8 cellular contexts compared by ENCODE assay signal in genomic region chr16:58128721-58129096, GRCh38. TPM values are rescaled to one million over a fixed set of nuclear protein-coding genes. Genes with fewer than 3 reads are reported as not detected.
DNase-seq lines count a peak whose midpoint lies in the region; ATAC-seq and TF ChIP-seq lines count a peak whose summit lies in the region.

No MANE protein-coding gene starts in this region.

- H3K4me3 Mint-ChIP-seq in CD8-positive, alpha-beta memory T cell: peak overlapping the region; percentile 87 to 99 (median 97)

- peak overlapping the region; percentile 74 to 99 (median 96) for H3K27ac Mint-ChIP-seq in CD8-positive, alpha-beta memory T cell

- H3K4me1 ChIP-seq in CD8-positive, alpha-beta memory T cell (ENCODE audit: insufficient read depth, low read length): peaks cover 33% of the 10 kb centered on the region
- H3K4me1 ChIP-seq in breast epithelium: peaks cover 0 to 8% of the 10 kb centered on the region in 2 donors
- peaks cover 5 to 47% (median 37%) of the 10 kb centered on the region in 4 donors for H3K4me1 ChIP-seq in liver (ENCODE audit: control insufficient read depth in 4 of 4, insufficient read depth in 4 of 4, low read length in 3 of 4)
- peaks cover 32 to 34% of the 10 kb centered on the region in 2 donors for H3K4me1 ChIP-seq in thyroid gland

- H3K27me3 Mint-ChIP-seq in CD8-positive, alpha-beta memory T cell: peaks cover 0 to 4% of the 10 kb centered on the region in 2 donors

- TF ChIP-seq CTCF in NB4 (IDR thresholded peaks at IDR 0.05; ENCODE audit: low read depth, low read length) (no peak), breast epithelium (IDR thresholded peaks at IDR 0.05) (no peak), liver (IDR thresholded peaks at IDR 0.05; ENCODE audit: low read depth, low read length, missing input control) (no peak), thyroid gland (IDR thresholded peaks at IDR 0.05) (no peak)

- no peaks in the 10 kb centered on the region for H3K9me3 ChIP-seq in CD8-positive, alpha-beta memory T cell (ENCODE audit: low read length)
- no peaks in the 10 kb centered on the region for H3K9me3 ChIP-seq in breast epithelium
- no peaks in the 10 kb centered on the region for H3K9me3 ChIP-seq in liver (ENCODE audit: control insufficient read depth in 4 of 4, low read length in 3 of 4)
- no peaks in the 10 kb centered on the region for H3K9me3 ChIP-seq in thyroid gland

- peaks cover 0 to 10% (median 0%) of the 10 kb centered on the region in 3 donors for H3K36me3 Mint-ChIP-seq in CD8-positive, alpha-beta memory T cell

- intact Hi-C loops in breast epithelium (cut with DNase I; ENCODE audit: low total_unique reads): loop anchor here (5.0 kb wide), 1 partner anchor 101 kb away; the partner anchor contains the start of gene MMP15
- intact Hi-C loops in thyroid gland (cut with DNase I): no loop called here

- H3K27me3 ChIP-seq in CD8-positive, alpha-beta memory T cell (ENCODE audit: insufficient read depth, low read length, poor library complexity, severe bottlenecking): no peaks in the 10 kb centered on the region
- H3K27me3 ChIP-seq in breast epithelium (no peaks in the 10 kb centered on the region), liver (ENCODE audit: control insufficient read depth in 4 of 4, insufficient read depth in 4 of 4, low read length in 3 of 4) (no peaks in the 10 kb centered on the region), thyroid gland (no peaks in the 10 kb centered on the region)

- peak in 3 of 5 donors; percentile 12 to 62 (median 20) for DNase-seq in CD8-positive, alpha-beta memory T cell
- peak; percentile 71 for DNase-seq in NB4 (ENCODE audit: low read depth)
- no peak for DNase-seq in breast epithelium (ENCODE audit: low spot score in 2 of 2)
- no peak for DNase-seq in thyroid gland
- no peak for DNase-seq in germinal center (ENCODE audit: low spot score)
- no peak for DNase-seq in NCI-H128 (lab: John Stamatoyannopoulos, UW; ENCODE audit: unreplicated experiment)

- peak overlapping the region; percentile 92 for H3K27ac ChIP-seq in CD8-positive, alpha-beta memory T cell (ENCODE audit: low read depth, low read length)
- peak overlapping the region; percentile 90 for H3K27ac ChIP-seq in breast epithelium
- H3K27ac ChIP-seq in liver (ENCODE audit: low read depth in 1 of 2, low read length in 2 of 2): peak overlapping the region; percentile 88 to 95
- H3K27ac ChIP-seq in thyroid gland: peak overlapping the region; percentile 80 to 92 (median 87)

- TF ChIP-seq POLR2A in NB4 (IDR thresholded peaks at IDR 0.05; ENCODE audit: extremely low read depth, insufficient read length) (no peak), breast epithelium (IDR thresholded peaks at IDR 0.05) (no peak), thyroid gland (IDR thresholded peaks at IDR 0.05) (no peak)

- H3K36me3 ChIP-seq in CD8-positive, alpha-beta memory T cell (ENCODE audit: insufficient read depth, low read length): no peaks in the 10 kb centered on the region
- no peaks in the 10 kb centered on the region for H3K36me3 ChIP-seq in breast epithelium
- no peaks in the 10 kb centered on the region for H3K36me3 ChIP-seq in liver (ENCODE audit: control insufficient read depth in 4 of 4, insufficient read depth in 3 of 4, low read depth in 1 of 4, low read length in 3 of 4)
- H3K36me3 ChIP-seq in thyroid gland: no peaks in the 10 kb centered on the region

- no peaks in the 10 kb centered on the region for H3K9me3 Mint-ChIP-seq in CD8-positive, alpha-beta memory T cell

- peak; percentile 16 for ATAC-seq in GM21447 (IDR thresholded peaks at IDR 0.05; ENCODE audit: unreplicated experiment)

- peaks cover 51 to 55% (median 51%) of the 10 kb centered on the region in 3 donors for H3K4me1 Mint-ChIP-seq in CD8-positive, alpha-beta memory T cell

- H3K4me3 ChIP-seq in CD8-positive, alpha-beta memory T cell (ENCODE audit: low read length): peak overlapping the region; percentile 94
- H3K4me3 ChIP-seq in NB4 (ENCODE audit: low read depth, low read length) (peak overlapping the region; percentile 96), breast epithelium (peak overlapping the region; percentile 93 to 98 (median 97)), liver (ENCODE audit: low read depth in 1 of 3, low read length in 3 of 3) (peak overlapping the region; percentile 78 to 96 (median 89)), thyroid gland (replicated peaks in 1 of 3) (peak overlapping the region; percentile 97)

- CTCF ChIA-PET in CD8-positive, alpha-beta memory T cell (lab: Charles Lee): interaction anchor here (1.2 to 3.1 kb wide), 2 partner anchors 103 to 127 kb away, joined by 3 to 12 read pairs; partner anchors contain the start of genes MMP15 and USB1

- H3K9ac ChIP-seq in liver (ENCODE audit: low read depth in 1 of 2, low read length in 2 of 2): peak overlapping the region; percentile 33 to 77

- POLR2A ChIA-PET in CD8-positive, alpha-beta memory T cell (lab: Charles Lee): interaction anchor here (1.0 to 1.4 kb wide), 3 partner anchors 103 to 592 kb away, joined by 7 to 10 read pairs (median 7); partner anchors contain the start of genes CCDC102A and KATNB1

- TF ChIP-seq RAD21 in liver (IDR thresholded peaks at IDR 0.05): no peak

- WGBS in liver: 1% methylated on average over 25 of the region's 25 CpGs
- WGBS in thyroid gland, 2 donors: 0 to 3% methylated on average over 3 to 13 of the region's 25 CpGs

TF ChIP-seq in liver, 16 proteins besides CTCF, POLR2A, EP300 and RAD21:
- TF ChIP-seq GABPA (IDR thresholded peaks at IDR 0.05 in 1 of 2, conservative IDR thresholded peaks at IDR 0.05 in 1 of 2) (no peak), EGR1 (IDR thresholded peaks at IDR 0.05; ENCODE audit: low read depth in 2 of 2) (no peak), YY1 (IDR thresholded peaks at IDR 0.05) (no peak), RXRA (IDR thresholded peaks at IDR 0.05) (no peak)

RNA-seq across cellular contexts. Expression of gene CFAP20, which starts 0.5 kb away (rescaled TPM):
- 10 to 100 TPM; 56.7 to 57.2 TPM for total RNA-seq in CD8-positive, alpha-beta memory T cell
- 36.5 TPM for polyA plus RNA-seq in CD8-positive, alpha-beta memory T cell
- total RNA-seq in breast epithelium: 10 to 100 TPM; 30.5 to 46.1 (median 30.9) TPM
- total RNA-seq in liver: 10 to 100 TPM; 22.1 to 23.4 TPM
- 10 to 100 TPM; 25.8 to 30.6 TPM for polyA plus RNA-seq in liver
- total RNA-seq in thyroid gland: 10 to 100 TPM; 34.8 to 90.2 (median 57.7) TPM

Comparison
In these comparisons a context has a peak if more than half of its experiments do, and no peak if none do; other contexts are left out.
1. DNase-seq: peak in CD8-positive, alpha-beta memory T cell (3 of 5) and NB4 (single experiment); none in breast epithelium (0 of 2), thyroid gland (0 of 2), germinal center (single experiment) and NCI-H128 (single experiment).
2. Peak in every context shown above with its lines, with median percentiles within 50 percentile points of each other: H3K27ac ChIP-seq and H3K4me3 ChIP-seq.